20 cellular contexts compared by ENCODE assay signal in genomic region chr1:157247005-157247763, GRCh38.
"Had no signal": no experiment of that assay in that cellular context is flagged by ENCODE, and none has a peak within 500 bp of the region (broad histone marks: within the 10 kb centered on the region; RNA-seq: fewer than 3 reads in every experiment).

No MANE protein-coding gene starts in this region.

- H3K4me3 ChIP-seq: dorsolateral prefrontal cortex, lung, pancreas, right lobe of liver, smooth muscle cell, stomach, thyroid gland had no signal

- H3K9me3 Mint-ChIP-seq: type B pancreatic cell had no signal

- H3K36me3 ChIP-seq: neutrophil, pancreas, right lobe of liver, stomach, thyroid gland had no signal

- DNase-seq: dorsolateral prefrontal cortex; effector CD4-positive, alpha-beta T cell; naive B cell; pancreas; right lobe of liver; stimulated activated CD4-positive, alpha-beta T cell treated with anti-CD3 and anti-CD28 coated beads, Interleukin-12 subunit alpha, Interleukin-12 subunit beta, amount 100 ng/mL, for 4 hours; stimulated activated CD4-positive, alpha-beta T cell treated with anti-CD3 and anti-CD28 coated beads, Interleukin-1b, Interleukin-23, amount 100 ng/mL, for 48 hours; stimulated activated CD4-positive, alpha-beta T cell treated with anti-CD3 and anti-CD28 coated beads, Interleukin-4, amount 100 ng/mL, for 1 hour; stimulated activated CD8-positive, alpha-beta memory T cell treated with anti-CD3 and anti-CD28 coated beads, Interleukin-4, amount 100 ng/mL, for 48 hours; stimulated activated naive CD4-positive, alpha-beta T cell treated with Interleukin-2 at 50 U/mL for 16 hours; stomach; thyroid gland had no signal

- H3K4me3 Mint-ChIP-seq: memory B cell; naive B cell; natural killer cell treated with Interleukin-12 subunit alpha and Interleukin-12 subunit beta and Interleukin-15 and Interleukin-18, amount 100 ng/mL, for 72 hours; neural crest cell; type B pancreatic cell had no signal

- ATAC-seq: left lobe of liver; natural killer cell treated with Interleukin-12 subunit alpha and Interleukin-12 subunit beta and Interleukin-15 and Interleukin-18, amount 100 ng/mL, for 72 hours; pancreas; right lobe of liver had no signal

- H3K27ac ChIP-seq: dorsolateral prefrontal cortex, neutrophil, pancreas, right lobe of liver, stomach, thyroid gland had no signal

- H3K27ac Mint-ChIP-seq: memory B cell; natural killer cell treated with Interleukin-12 subunit alpha and Interleukin-12 subunit beta and Interleukin-15 and Interleukin-18, amount 100 ng/mL, for 72 hours; type B pancreatic cell had no signal

- H3K27me3 Mint-ChIP-seq: type B pancreatic cell had no signal

- H3K4me1 Mint-ChIP-seq: neural crest cell had no signal

- H3K9me3 ChIP-seq: neutrophil, pancreas, right lobe of liver, stomach, thyroid gland had no signal

- H3K27me3 ChIP-seq: pancreas, right lobe of liver, thyroid gland had no signal

- H3K4me2 ChIP-seq: smooth muscle cell had no signal

- H3K36me3 Mint-ChIP-seq: memory B cell; natural killer cell treated with Interleukin-12 subunit alpha and Interleukin-12 subunit beta and Interleukin-15 and Interleukin-18, amount 100 ng/mL, for 72 hours; type B pancreatic cell had no signal

- H3K4me1 ChIP-seq: pancreas, right lobe of liver, stomach, thyroid gland had no signal
